19 cellular contexts compared by ENCODE assay signal in the genomic region with DNA sequence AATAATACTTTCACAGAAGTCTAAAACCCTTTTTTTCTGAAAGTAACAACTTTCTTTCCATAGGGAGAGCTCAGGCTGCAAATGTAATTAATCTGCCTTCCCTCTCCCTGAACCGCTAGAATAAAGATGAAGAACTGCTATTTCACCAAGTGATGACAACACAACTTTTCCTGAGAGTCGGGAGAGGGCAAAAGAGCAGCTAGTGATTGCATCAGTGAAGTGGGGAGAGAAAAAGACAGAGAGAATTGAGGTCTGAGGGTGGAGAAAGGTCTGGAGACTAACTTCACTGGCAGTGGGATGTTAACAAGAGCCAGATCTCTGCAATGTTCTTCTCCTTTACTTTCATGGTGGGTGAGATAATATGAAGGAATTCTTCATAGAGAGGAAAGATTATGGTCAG. TPM values are rescaled to one million over a fixed set of nuclear protein-coding genes. Genes with fewer than 3 reads are reported as not detected.
DNase-seq lines count a peak whose midpoint lies in the region; ATAC-seq and TF ChIP-seq lines count a peak whose summit lies in the region.
"Had no signal": no experiment of that assay in that cellular context is flagged by ENCODE, and none has a peak within 500 bp of the region (broad histone marks: within the 10 kb centered on the region; RNA-seq: fewer than 3 reads in every experiment).

No MANE protein-coding gene starts in this region.

- POLR2A ChIA-PET in activated CD4-positive, alpha-beta memory T cell treated with anti-CD3 and anti-CD28 coated beads, Interleukin-2, amount 10 ng/mL, durations not matched to agents 7 days and 5 days (lab: Charles Lee), result no interaction called here

- no peak for TF ChIP-seq POLR2A in heart left ventricle (IDR thresholded peaks at IDR 0.05)

- H3K4me3 ChIP-seq in heart left ventricle (no peak overlapping the region), fibroblast of villous mesenchyme (ENCODE audit: low read depth, low read length) (no peak overlapping the region), psoas muscle (no peak overlapping the region)
- H3K4me3 ChIP-seq: coronary artery, PC-9 had no signal

- no peaks in the 10 kb centered on the region for H3K9me3 Mint-ChIP-seq in activated naive CD8-positive, alpha-beta T cell treated with anti-CD3 and anti-CD28 coated beads, Interleukin-2, amount 50 U/mL, for 24 hours
- H3K9me3 Mint-ChIP-seq in activated CD4-positive, alpha-beta memory T cell treated with anti-CD3 and anti-CD28 coated beads, Interleukin-2, amount 10 ng/mL, durations not matched to agents 7 days and 5 days, result no peaks in the 10 kb centered on the region
- H3K9me3 Mint-ChIP-seq: CD8-positive, alpha-beta T cell had no signal

- H3K9me3 ChIP-seq in heart left ventricle (no peaks in the 10 kb centered on the region), psoas muscle (no peaks in the 10 kb centered on the region)

- ATAC-seq in heart left ventricle, result peak in 2 of 4 donors; percentile 18 to 25
- ATAC-seq in Right ventricle myocardium inferior, result no peak
- peak in 1 of 4 donors; percentile 46 for ATAC-seq in psoas muscle
- no peak for ATAC-seq in activated naive CD8-positive, alpha-beta T cell treated with anti-CD3 and anti-CD28 coated beads, Interleukin-2, amount 50 U/mL, for 24 hours
- ATAC-seq: activated CD8-positive, alpha-beta T cell treated with anti-CD3 and anti-CD28 coated beads, Interleukin-2, amount 10 ng/mL, durations not matched to agents 7 days and 5 days; CD8-positive, alpha-beta T cell had no signal

- H3K36me3 ChIP-seq in heart left ventricle, result no peaks in the 10 kb centered on the region
- H3K36me3 ChIP-seq in psoas muscle (ENCODE audit: insufficient read depth in 1 of 2, low read depth in 1 of 2), result no peaks in the 10 kb centered on the region

- TF ChIP-seq CTCF in heart left ventricle (IDR thresholded peaks at IDR 0.05) (no peak), fibroblast of villous mesenchyme (IDR thresholded peaks at IDR 0.05; ENCODE audit: insufficient read depth, low read depth, low read length) (no peak), psoas muscle (IDR thresholded peaks at IDR 0.05) (no peak)

- H3K27ac Mint-ChIP-seq in activated naive CD8-positive, alpha-beta T cell treated with anti-CD3 and anti-CD28 coated beads, Interleukin-2, amount 50 U/mL, for 24 hours, result no peak overlapping the region
- no peak overlapping the region for H3K27ac Mint-ChIP-seq in activated CD4-positive, alpha-beta memory T cell treated with anti-CD3 and anti-CD28 coated beads, Interleukin-2, amount 10 ng/mL, durations not matched to agents 7 days and 5 days
- H3K27ac Mint-ChIP-seq: activated CD8-positive, alpha-beta T cell treated with anti-CD3 and anti-CD28 coated beads, Interleukin-2, amount 10 ng/mL, durations not matched to agents 7 days and 5 days; CD8-positive, alpha-beta T cell had no signal

- intact Hi-C loops in heart left ventricle (cut with DNase I), result loop anchor here in 1 of 10 donors (5.0 kb wide), 1 partner anchor 59 kb away; no protein-coding TSS in a partner anchor
- intact Hi-C loops in Right ventricle myocardium inferior (cut with DNase I), result no loop called here
- intact Hi-C loops in psoas muscle (cut with DNase I), result no loop called here

- 50 to 63% (median 51%) methylated on average over 2 of the region's 2 CpGs for WGBS in heart left ventricle, 4 donors
- WGBS in psoas muscle, 3 donors, result 53 to 66% (median 62%) methylated on average over 2 of the region's 2 CpGs

- H3K4me1 ChIP-seq in heart left ventricle (peaks cover 0 to 71% (median 10%) of the 10 kb centered on the region in 12 donors), psoas muscle (no peaks in the 10 kb centered on the region)

- CTCF ChIA-PET in activated CD4-positive, alpha-beta memory T cell treated with anti-CD3 and anti-CD28 coated beads, Interleukin-2, amount 10 ng/mL, durations not matched to agents 7 days and 5 days (lab: Charles Lee), result no interaction called here

- no peaks in the 10 kb centered on the region for H3K27me3 ChIP-seq in heart left ventricle
- H3K27me3 ChIP-seq in psoas muscle (ENCODE audit: insufficient read depth in 3 of 3, low read length in 2 of 3), result no peaks in the 10 kb centered on the region

- H3K4me3 Mint-ChIP-seq in activated naive CD8-positive, alpha-beta T cell treated with anti-CD3 and anti-CD28 coated beads, Interleukin-2, amount 50 U/mL, for 24 hours, result no peak overlapping the region
- H3K4me3 Mint-ChIP-seq in activated CD4-positive, alpha-beta memory T cell treated with anti-CD3 and anti-CD28 coated beads, Interleukin-2, amount 10 ng/mL, durations not matched to agents 7 days and 5 days, result no peak overlapping the region
- H3K4me3 Mint-ChIP-seq: activated CD8-positive, alpha-beta T cell treated with anti-CD3 and anti-CD28 coated beads, Interleukin-2, amount 10 ng/mL, durations not matched to agents 7 days and 5 days; CD8-positive, alpha-beta T cell had no signal

- H3K36me3 Mint-ChIP-seq in activated naive CD8-positive, alpha-beta T cell treated with anti-CD3 and anti-CD28 coated beads, Interleukin-2, amount 50 U/mL, for 24 hours (ENCODE audit: low read depth), result no peaks in the 10 kb centered on the region
- no peaks in the 10 kb centered on the region for H3K36me3 Mint-ChIP-seq in activated CD4-positive, alpha-beta memory T cell treated with anti-CD3 and anti-CD28 coated beads, Interleukin-2, amount 10 ng/mL, durations not matched to agents 7 days and 5 days (ENCODE audit: low read depth)
- H3K36me3 Mint-ChIP-seq: CD8-positive, alpha-beta T cell had no signal

- peaks cover 24% of the 10 kb centered on the region for H3K4me1 Mint-ChIP-seq in activated naive CD8-positive, alpha-beta T cell treated with anti-CD3 and anti-CD28 coated beads, Interleukin-2, amount 50 U/mL, for 24 hours
- H3K4me1 Mint-ChIP-seq in activated CD4-positive, alpha-beta memory T cell treated with anti-CD3 and anti-CD28 coated beads, Interleukin-2, amount 10 ng/mL, durations not matched to agents 7 days and 5 days, result peaks cover 9% of the 10 kb centered on the region

- peaks cover 5% of the 10 kb centered on the region for H3K27me3 Mint-ChIP-seq in activated naive CD8-positive, alpha-beta T cell treated with anti-CD3 and anti-CD28 coated beads, Interleukin-2, amount 50 U/mL, for 24 hours
- H3K27me3 Mint-ChIP-seq in activated CD4-positive, alpha-beta memory T cell treated with anti-CD3 and anti-CD28 coated beads, Interleukin-2, amount 10 ng/mL, durations not matched to agents 7 days and 5 days, result peaks cover 5% of the 10 kb centered on the region

- DNase-seq in heart left ventricle, result no peak
- DNase-seq in Right ventricle myocardium inferior (ENCODE audit: missing footprints), result no peak
- DNase-seq in fibroblast of villous mesenchyme (ENCODE audit: low read depth), result peak; percentile 57
- DNase-seq in psoas muscle, result no peak
- DNase-seq in substantia nigra (lab: John Stamatoyannopoulos, UW), result no peak
- DNase-seq in activated naive CD8-positive, alpha-beta T cell treated with anti-CD3 and anti-CD28 coated beads, Interleukin-2, amount 50 U/mL, for 24 hours, result no peak
- DNase-seq in activated CD4-positive, alpha-beta memory T cell treated with anti-CD3 and anti-CD28 coated beads, Interleukin-2, amount 10 ng/mL, durations not matched to agents 7 days and 5 days, result no peak
- no peak for DNase-seq in GDM1 (lab: John Stamatoyannopoulos, UW)
- DNase-seq: activated CD8-positive, alpha-beta T cell treated with anti-CD3 and anti-CD28 coated beads, Interleukin-2, amount 10 ng/mL, durations not matched to agents 7 days and 5 days; anterior cingulate cortex; CD8-positive, alpha-beta T cell; islet precursor cell; NCI-H2029 treated with DMSO at 0.1 percent for 48 hours; NCI-H524; PC-9; SW 1271 had no signal

- peak overlapping the region; percentile 15 to 86 (median 60) for H3K27ac ChIP-seq in heart left ventricle
- H3K27ac ChIP-seq in psoas muscle, result peak overlapping the region; percentile 55
- no peak overlapping the region for H3K27ac ChIP-seq in substantia nigra (ENCODE audit: low read depth, low read length, poor library complexity, severe bottlenecking)
- H3K27ac ChIP-seq: epithelial cell of prostate, PC-9 had no signal

RNA-seq across cellular contexts. Expression of gene MPEG1, which starts 10.9 kb away (rescaled TPM):
- total RNA-seq in heart left ventricle (10 to 100 TPM in 3 of 9 donors, 1 to 10 TPM in 6; 2.8 to 78.6 (median 7.1) TPM), Right ventricle myocardium inferior (18.3 TPM), fibroblast of villous mesenchyme (not detected in 2 replicates), psoas muscle (1 to 10 TPM; 3.8 to 6.1 (median 5.0) TPM)
- polyA plus RNA-seq in heart left ventricle (1 to 10 TPM; 1.4 to 3.6 TPM), psoas muscle (1 to 10 TPM in 1 of 3 donors, under 1 TPM in 2; 0.82 to 1.8 (median 0.90) TPM)
- total RNA-seq in activated CD4-positive, alpha-beta memory T cell treated with anti-CD3 and anti-CD28 coated beads, Interleukin-2, amount 10 ng/mL, durations not matched to agents 7 days and 5 days, result not detected
- total RNA-seq: activated CD8-positive, alpha-beta T cell treated with anti-CD3 and anti-CD28 coated beads, Interleukin-2, amount 10 ng/mL, durations not matched to agents 7 days and 5 days; myocyte; PC-9 had no signal

RNA-seq across cellular contexts. Expression of gene DTX4, which starts 51.7 kb away (rescaled TPM):
- total RNA-seq in heart left ventricle (1 to 10 TPM in 8 of 9 donors, under 1 TPM in 1; 0.74 to 6.8 (median 2.1) TPM), Right ventricle myocardium inferior (2.1 TPM), fibroblast of villous mesenchyme (2.3 and 4.7 TPM in 2 replicates), psoas muscle (1 to 10 TPM; 1.2 to 2.7 (median 2.3) TPM)
- polyA plus RNA-seq in heart left ventricle (1 to 10 TPM in 1 of 2 donors, under 1 TPM in 1; 0.76 to 1.1 TPM), psoas muscle (under 1 TPM; 0.46 to 0.65 (median 0.60) TPM)
- under 1 TPM; 0.30 to 0.48 TPM for total RNA-seq in activated CD4-positive, alpha-beta memory T cell treated with anti-CD3 and anti-CD28 coated beads, Interleukin-2, amount 10 ng/mL, durations not matched to agents 7 days and 5 days
